8 cellular contexts compared by ENCODE assay signal in the genomic region with DNA sequence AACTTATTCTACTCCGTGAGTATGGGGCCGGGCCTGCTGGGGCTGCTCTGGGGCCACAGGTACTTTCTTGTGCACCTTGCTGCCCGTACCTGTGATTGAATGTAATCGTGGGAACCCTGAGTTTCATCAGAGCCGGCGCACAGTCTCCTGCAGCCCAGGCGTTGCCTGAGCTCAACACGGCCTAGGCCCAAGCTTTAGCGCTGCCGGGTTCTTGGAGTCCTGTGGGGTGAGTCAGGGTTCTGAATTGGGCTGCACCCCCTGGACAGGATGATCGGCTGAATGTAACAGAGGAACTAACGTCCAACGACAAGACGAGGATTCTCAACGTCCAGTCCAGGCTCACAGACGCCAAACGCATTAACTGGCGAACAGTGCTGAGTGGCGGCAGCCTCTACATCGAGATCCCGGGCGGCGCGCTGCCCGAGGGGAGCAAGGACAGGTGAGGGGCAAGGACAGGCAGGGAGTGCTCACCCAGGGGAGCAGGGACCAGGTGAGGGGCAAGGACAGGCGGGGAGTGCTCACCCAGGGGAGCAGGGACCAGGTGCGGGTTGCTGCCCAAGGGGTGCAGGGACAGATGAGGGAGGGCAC. TPM values are rescaled to one million over a fixed set of nuclear protein-coding genes. Genes with fewer than 3 reads are reported as not detected.
DNase-seq lines count a peak whose midpoint lies in the region; ATAC-seq and TF ChIP-seq lines count a peak whose summit lies in the region.

No MANE protein-coding gene starts in this region.

- peak; percentile 67 for DNase-seq in GM04504 (ENCODE audit: low read depth)
- DNase-seq in Peyer's patch: peak in 1 of 3 donors; percentile 64
- no peak for DNase-seq in colonic mucosa
- peak; percentile 81 for DNase-seq in myocyte (ENCODE audit: low read depth)
- no peak for DNase-seq in activated CD4-positive, CD25-positive, alpha-beta regulatory T cell treated with anti-CD3 and anti-CD28 coated beads, Interleukin-2, amount 50 U/mL, for 72 hours
- no peak for DNase-seq in cerebellum (ENCODE audit: low spot score)

- no peak for ATAC-seq in HG03439 (IDR thresholded peaks at IDR 0.05; ENCODE audit: unreplicated experiment)
- no peak for ATAC-seq in GM21526 (IDR thresholded peaks at IDR 0.05; ENCODE audit: low FRiP score, unreplicated experiment)

- H3K27ac ChIP-seq in Peyer's patch (peak overlapping the region; percentile 98 to 99 (median 98)), colonic mucosa (peak overlapping the region; percentile 99)

- H3K9ac ChIP-seq in colonic mucosa (ENCODE audit: low read depth in 2 of 2, low read length in 2 of 2): peak overlapping the region; percentile 85 to 95

- no peak for TF ChIP-seq POLR2A in Peyer's patch (IDR thresholded peaks at IDR 0.05)

- H3K9me3 ChIP-seq in Peyer's patch: no peaks in the 10 kb centered on the region
- no peaks in the 10 kb centered on the region for H3K9me3 ChIP-seq in colonic mucosa

- peak overlapping the region; percentile 87 to 98 (median 92) for H3K4me3 ChIP-seq in Peyer's patch
- peak overlapping the region; percentile 98 for H3K4me3 ChIP-seq in colonic mucosa

- peaks cover 8 to 60% (median 32%) of the 10 kb centered on the region in 4 donors for H3K4me1 ChIP-seq in Peyer's patch
- H3K4me1 ChIP-seq in colonic mucosa: peaks cover 39% of the 10 kb centered on the region

- H3K36me3 ChIP-seq in Peyer's patch (peaks cover 0 to 19% (median 0%) of the 10 kb centered on the region in 3 donors), colonic mucosa (no peaks in the 10 kb centered on the region)

- H3K27me3 ChIP-seq in Peyer's patch (no peaks in the 10 kb centered on the region), colonic mucosa (no peaks in the 10 kb centered on the region)

- intact Hi-C loops in colonic mucosa (cut with DNase I): loop anchor here (2.0 to 5.0 kb wide), 2 partner anchors 34 to 115 kb away; partner anchors contain the start of genes PLEKHJ1 and SF3A2

- TF ChIP-seq CTCF in Peyer's patch (IDR thresholded peaks at IDR 0.05) (no peak), colonic mucosa (IDR thresholded peaks at IDR 0.05) (no peak)

RNA-seq across cellular contexts. Expression of gene PEAK3, which starts 10.4 kb away (rescaled TPM):
- total RNA-seq in Peyer's patch: 1 to 10 TPM; 1.2 to 5.8 (median 2.6) TPM
- total RNA-seq in colonic mucosa: under 1 TPM; 0.29 to 0.72 TPM
- total RNA-seq in myocyte: 0.16 and 0.36 TPM in 2 replicates
- 0.21 TPM for polyA plus RNA-seq in myocyte (2012)
- total RNA-seq in cerebellum: not detected

RNA-seq across cellular contexts. Expression of gene JSRP1, which starts 15.4 kb away (rescaled TPM):
- total RNA-seq in Peyer's patch (not detected), colonic mucosa (1 to 10 TPM in 1 of 2 donors, under 1 TPM in 1; 0.64 to 1.3 TPM), myocyte (303 and 333 TPM in 2 replicates), cerebellum (not detected)
- 42.4 TPM for polyA plus RNA-seq in myocyte (2012)

RNA-seq across cellular contexts. Expression of gene AMH, which starts 22.5 kb away (rescaled TPM):
- total RNA-seq in Peyer's patch (1 to 10 TPM in 2 of 4 donors, under 1 TPM in 1, not detected in 1; 0.95 to 4.7 (median 1.6) TPM), colonic mucosa (1 to 10 TPM in 1 of 2 donors, under 1 TPM in 1; 0.90 to 5.1 TPM), myocyte (5.1 and 7.3 TPM in 2 replicates), cerebellum (1.6 TPM)
- 6.6 TPM for polyA plus RNA-seq in myocyte (2012)

RNA-seq across cellular contexts. Expression of gene SF3A2, which starts 35.0 kb away (rescaled TPM):
- total RNA-seq in Peyer's patch (100 to 1,000 TPM in 1 of 4 donors, 10 to 100 TPM in 3; 38.7 to 133 (median 72.3) TPM), colonic mucosa (10 to 100 TPM; 60.9 to 99.8 TPM), myocyte (21.6 and 23.1 TPM in 2 replicates), cerebellum (46.6 TPM)
- 46.6 TPM for polyA plus RNA-seq in myocyte (2012)

RNA-seq across cellular contexts. Expression of gene PLEKHJ1, which starts 35.5 kb away (rescaled TPM):
- 100 to 1,000 TPM; 156 to 298 (median 227) TPM for total RNA-seq in Peyer's patch
- total RNA-seq in colonic mucosa: 100 to 1,000 TPM; 176 to 238 TPM
- total RNA-seq in myocyte: 77.5 and 86.7 TPM in 2 replicates
- 42.0 TPM for polyA plus RNA-seq in myocyte (2012)
- total RNA-seq in cerebellum: 28.1 TPM

Comparison
In these comparisons a context has a peak if more than half of its experiments do, and no peak if none do; other contexts are left out.
1. DNase-seq: peak in GM04504 (single experiment) and myocyte (single experiment); none in colonic mucosa (single experiment), activated CD4-positive, CD25-positive, alpha-beta regulatory T cell treated with anti-CD3 and anti-CD28 coated beads, Interleukin-2, amount 50 U/mL, for 72 hours (single experiment) and cerebellum (single experiment).
2. RNA of gene JSRP1, which starts 15.4 kb away (total RNA-seq): 303 to 333 TPM in myocyte; 0.64 to 1.3 TPM in colonic mucosa, not detected in cerebellum (single experiment) and not detected in Peyer's patch; every median in the first group is over 100 times any median in the second.